ENCODE assay signal across 7 cellular contexts in genomic region chr1:3903141-3904005, GRCh38.
DNase-seq lines count a peak whose midpoint lies in the region; TF ChIP-seq lines count a peak whose summit lies in the region.

No MANE protein-coding gene starts in this region.

- no peak overlapping the region for H3K4me3 Mint-ChIP-seq in nephron progenitor cell

- peak overlapping the region; percentile 98 for H3K4me3 ChIP-seq in DOHH2 (ENCODE audit: low read length)
- no peak overlapping the region for H3K4me3 ChIP-seq in astrocyte of the spinal cord (ENCODE audit: low read depth, low read length)

- peaks cover 53% of the 10 kb centered on the region for H3K4me1 Mint-ChIP-seq in nephron progenitor cell

- no peaks in the 10 kb centered on the region for H4K20me1 ChIP-seq in DOHH2 (ENCODE audit: control insufficient read depth, insufficient read depth, low read depth, low read length)

- H3K9me2 ChIP-seq in DOHH2 (replicated peaks; ENCODE audit: control insufficient read depth, low read length), result no peaks in the 10 kb centered on the region

- H3K27me3 ChIP-seq in DOHH2 (ENCODE audit: control insufficient read depth, low read length), result no peaks in the 10 kb centered on the region

- H3F3A ChIP-seq in DOHH2 (ENCODE audit: control insufficient read depth, insufficient read depth), result peaks cover 12% of the 10 kb centered on the region

- DNase-seq in NCI-H128 (lab: John Stamatoyannopoulos, UW; ENCODE audit: unreplicated experiment), result peak; percentile 70
- peak; percentile 4 for DNase-seq in astrocyte of the spinal cord (ENCODE audit: low read depth, low spot score)
- DNase-seq in nephron progenitor cell, result no peak
- DNase-seq in stimulated activated CD4-positive, alpha-beta T cell treated with anti-CD3 and anti-CD28 coated beads, Interleukin-1b, Interleukin-23, amount 100 ng/mL, for 48 hours, result no peak
- DNase-seq in ecto neural progenitor cell (ENCODE audit: low spot score), result no peak
- DNase-seq in NOMO-1 (lab: John Stamatoyannopoulos, UW; ENCODE audit: unreplicated experiment in 2 of 2), result no peak

- H3K36me3 ChIP-seq in DOHH2 (ENCODE audit: control insufficient read depth, low read length), result peaks cover 13% of the 10 kb centered on the region; the same call in 1 of the 2 replicates

- TF ChIP-seq CTCF in DOHH2 (IDR thresholded peaks at IDR 0.05; ENCODE audit: low read depth, low read length, poor library complexity, severe bottlenecking) (no peak), astrocyte of the spinal cord (IDR thresholded peaks at IDR 0.05; ENCODE audit: low read depth, low read length) (no peak), nephron progenitor cell (IDR thresholded peaks at IDR 0.05) (no peak)

- H3K27ac ChIP-seq in DOHH2 (ENCODE audit: low read depth, low read length), result peak overlapping the region; percentile 77

- in situ Hi-C loops in astrocyte of the spinal cord (cut with HindIII; ENCODE audit: low sequenced_read_pairs), result no loop called here

- H3K27me3 Mint-ChIP-seq in nephron progenitor cell (ENCODE audit: low read depth, poor library complexity), result peaks cover 4% of the 10 kb centered on the region

- H3K36me3 Mint-ChIP-seq in nephron progenitor cell (ENCODE audit: low read depth), result peaks cover 11% of the 10 kb centered on the region

- H3K27ac Mint-ChIP-seq in nephron progenitor cell, result peak overlapping the region; percentile 33

- H3K9me3 ChIP-seq in DOHH2 (ENCODE audit: control insufficient read depth, insufficient read depth, low read length), result no peaks in the 10 kb centered on the region

- H3K4me2 ChIP-seq in DOHH2 (ENCODE audit: low read length), result peak overlapping the region; percentile 100

- H3K4me1 ChIP-seq in DOHH2 (ENCODE audit: control insufficient read depth, low read length), result peaks cover 83% of the 10 kb centered on the region

- H3K79me2 ChIP-seq in DOHH2 (ENCODE audit: control insufficient read depth, low read length), result peaks cover 28% of the 10 kb centered on the region

- peaks cover 7% of the 10 kb centered on the region for H3K9me3 Mint-ChIP-seq in nephron progenitor cell

Comparison
In these comparisons a context has a peak if more than half of its experiments do, and no peak if none do; other contexts are left out.
1. DNase-seq: peak in NCI-H128 (single experiment) and astrocyte of the spinal cord (single experiment); none in nephron progenitor cell (single experiment), stimulated activated CD4-positive, alpha-beta T cell treated with anti-CD3 and anti-CD28 coated beads, Interleukin-1b, Interleukin-23, amount 100 ng/mL, for 48 hours (single experiment), ecto neural progenitor cell (single experiment) and NOMO-1 (0 of 2).